ENCODE assay signal across 24 cellular contexts in genomic region chrX:14956813-14957212, GRCh38.
DNase-seq lines count a peak whose midpoint lies in the region; ATAC-seq, FAIRE-seq and TF ChIP-seq lines count a peak whose summit lies in the region.
"Had no signal": no experiment of that assay in that cellular context is flagged by ENCODE, and none has a peak within 500 bp of the region (broad histone marks: within the 10 kb centered on the region; RNA-seq: fewer than 3 reads in every experiment).

No MANE protein-coding gene starts in this region.

- H3K9ac ChIP-seq in astrocyte (ENCODE audit: low read length) = no peak overlapping the region
- H3K9ac ChIP-seq: BLaER1 treated with 17β-estradiol and CSF1 and Interleukin-3, amounts not matched to agents 10 nM and 100 nM; GM23248 had no signal

- H3K79me2 ChIP-seq in ACC112 (ENCODE audit: control insufficient read depth, insufficient read depth, low read length, unreplicated experiment) = no peaks in the 10 kb centered on the region
- no peaks in the 10 kb centered on the region for H3K79me2 ChIP-seq in astrocyte (ENCODE audit: insufficient read depth, low read length)

- no peak for TF ChIP-seq POLR2A in GM18505 (IDR thresholded peaks at IDR 0.05; ENCODE audit: borderline replicate concordance, extremely low read depth, insufficient read depth, insufficient read length)

- intact Hi-C loops in head of caudate nucleus (cut with DNase I) = no loop called here

- H3K4me3 Mint-ChIP-seq in astrocyte (ENCODE audit: unreplicated experiment) = no peak overlapping the region
- no peak overlapping the region for H3K4me3 Mint-ChIP-seq in endothelial cell (ENCODE audit: unreplicated experiment)
- H3K4me3 Mint-ChIP-seq: CD14-positive monocyte; CD4-positive, alpha-beta T cell; CD8-positive, alpha-beta memory T cell had no signal

- H2AFZ ChIP-seq in ACC112 (ENCODE audit: low read length, unreplicated experiment) (peak overlapping the region; percentile 45), astrocyte (ENCODE audit: low read depth, low read length) (no peak overlapping the region)
- H2AFZ ChIP-seq: GM23248 had no signal

- H3K4me1 ChIP-seq in ACC112 (ENCODE audit: control insufficient read depth, insufficient read depth, low read length, unreplicated experiment) (no peaks in the 10 kb centered on the region), astrocyte (ENCODE audit: insufficient read depth, low read length) (no peaks in the 10 kb centered on the region)
- H3K4me1 ChIP-seq: BE2C; BLaER1 treated with 17β-estradiol and CSF1 and Interleukin-3, amounts not matched to agents 10 nM and 100 nM had no signal

- H3K36me3 Mint-ChIP-seq in astrocyte (ENCODE audit: low read depth, unreplicated experiment) = no peaks in the 10 kb centered on the region
- no peaks in the 10 kb centered on the region for H3K36me3 Mint-ChIP-seq in endothelial cell (ENCODE audit: low read depth, unreplicated experiment)
- H3K36me3 Mint-ChIP-seq: CD14-positive monocyte had no signal

- TF ChIP-seq CTCF in astrocyte (IDR thresholded peaks at IDR 0.05; ENCODE audit: insufficient read depth, low read depth, low read length) (no peak), endothelial cell (IDR thresholded peaks at IDR 0.05; ENCODE audit: unreplicated experiment) (no peak)

- FAIRE-seq in astrocyte (lab: Jason Lieb, UNC) = peak; percentile 26
- FAIRE-seq: A204.1, GM12892, GM19239, H1 had no signal

- no peaks in the 10 kb centered on the region for H4K20me1 ChIP-seq in astrocyte (ENCODE audit: insufficient read depth, low read length)

- no peaks in the 10 kb centered on the region for H3K9me3 Mint-ChIP-seq in astrocyte (ENCODE audit: unreplicated experiment)
- H3K9me3 Mint-ChIP-seq in endothelial cell (ENCODE audit: unreplicated experiment) = no peaks in the 10 kb centered on the region

- no peaks in the 10 kb centered on the region for H3K9me3 ChIP-seq in astrocyte (ENCODE audit: insufficient read depth, low read depth, low read length)
- H3K9me3 ChIP-seq: BE2C had no signal

- no peak for DNase-seq in astrocyte (ENCODE audit: low read depth)
- DNase-seq in endothelial cell (ENCODE audit: low spot score) = no peak
- DNase-seq in head of caudate nucleus = no peak
- no peak for DNase-seq in MV-4-11 (lab: John Stamatoyannopoulos, UW)
- DNase-seq: ACHN; AML-193; BE2C; CD4-positive, alpha-beta T cell; CD8-positive, alpha-beta memory T cell; DMS53; DMS79 treated with DMSO at 0.1 percent for 48 hours; GF-D8; GM23248; H7 had no signal

- no peak overlapping the region for H3K4me2 ChIP-seq in astrocyte (ENCODE audit: low read length)
- H3K4me2 ChIP-seq: BLaER1 treated with 17β-estradiol and CSF1 and Interleukin-3, amounts not matched to agents 10 nM and 100 nM had no signal

- no peak for ATAC-seq in GM18505 (IDR thresholded peaks at IDR 0.05; ENCODE audit: unreplicated experiment)
- ATAC-seq: HCT116 had no signal

- no peaks in the 10 kb centered on the region for H3K36me3 ChIP-seq in ACC112 (ENCODE audit: insufficient read depth, low read length)
- H3K36me3 ChIP-seq in astrocyte (ENCODE audit: insufficient read depth, low read length) = no peaks in the 10 kb centered on the region
- H3K36me3 ChIP-seq: BE2C; BLaER1 treated with 17β-estradiol and CSF1 and Interleukin-3, amounts not matched to agents 10 nM and 100 nM had no signal

- H3K27me3 ChIP-seq in ACC112 (ENCODE audit: insufficient read depth, low read length) = no peaks in the 10 kb centered on the region
- no peaks in the 10 kb centered on the region for H3K27me3 ChIP-seq in astrocyte (ENCODE audit: insufficient read depth, low read length)
- H3K27me3 ChIP-seq: BE2C had no signal

- H3K27ac Mint-ChIP-seq in astrocyte (ENCODE audit: unreplicated experiment) (no peak overlapping the region), endothelial cell (ENCODE audit: unreplicated experiment) (peak overlapping the region; percentile 38)
- H3K27ac Mint-ChIP-seq: CD14-positive monocyte; CD4-positive, alpha-beta T cell; CD8-positive, alpha-beta memory T cell had no signal

- H3K27ac ChIP-seq in ACC112 (ENCODE audit: low read depth, low read length) (no peak overlapping the region), astrocyte (ENCODE audit: low read depth, low read length) (no peak overlapping the region)
- H3K27ac ChIP-seq: 22Rv1; BLaER1 treated with 17β-estradiol and CSF1 and Interleukin-3, amounts not matched to agents 10 nM and 100 nM; GM23248 had no signal

- H3K27me3 Mint-ChIP-seq in astrocyte (ENCODE audit: low read depth, unreplicated experiment) (no peaks in the 10 kb centered on the region), endothelial cell (ENCODE audit: unreplicated experiment) (peaks cover 2% of the 10 kb centered on the region)
- H3K27me3 Mint-ChIP-seq: CD4-positive, alpha-beta T cell had no signal

- no peak overlapping the region for H3K4me3 ChIP-seq in ACC112 (ENCODE audit: low read depth, low read length)
- H3K4me3 ChIP-seq in astrocyte (ENCODE audit: insufficient read depth, low read depth, low read length) = no peak overlapping the region
- H3K4me3 ChIP-seq: BLaER1 treated with 17β-estradiol and CSF1 and Interleukin-3, amounts not matched to agents 10 nM and 100 nM; GM23248 had no signal

- H3K4me1 Mint-ChIP-seq in astrocyte (ENCODE audit: low read depth, unreplicated experiment) (peaks cover 8% of the 10 kb centered on the region), endothelial cell (ENCODE audit: unreplicated experiment) (peaks cover 7% of the 10 kb centered on the region)
- H3K4me1 Mint-ChIP-seq: CD14-positive monocyte; CD8-positive, alpha-beta memory T cell had no signal
